In genomic region chr1:108695515-108695914, GRCh38 we compare ENCODE assay signal across 15 cellular contexts. TPM values are rescaled to one million over a fixed set of nuclear protein-coding genes. Genes with fewer than 3 reads are reported as not detected.
DNase-seq lines count a peak whose midpoint lies in the region; ATAC-seq, FAIRE-seq and TF ChIP-seq lines count a peak whose summit lies in the region.
"Had no signal": no experiment of that assay in that cellular context is flagged by ENCODE, and none has a peak within 500 bp of the region (broad histone marks: within the 10 kb centered on the region; RNA-seq: fewer than 3 reads in every experiment).

No MANE protein-coding gene starts in this region.

- ATAC-seq in activated T-cell treated with anti-CD3 and anti-CD28 coated beads, Interleukin-2, amount 50 U/mL, for 4 hours, result no peak
- ATAC-seq in stimulated activated naive B cell treated with anti-CD40 and anti-IgM and Interleukin-4, amounts not matched to agents 10 μg/mL and 1 μg/mL and 100 μg/mL, for 72 hours (replicated peaks), result no peak
- ATAC-seq in GM18861 (IDR thresholded peaks at IDR 0.05; ENCODE audit: unreplicated experiment), result no peak

- peaks cover 62% of the 10 kb centered on the region for H3K4me1 Mint-ChIP-seq in activated T-cell treated with anti-CD3 and anti-CD28 coated beads, Interleukin-2, amount 50 U/mL, for 4 hours (ENCODE audit: low read depth)
- H3K4me1 Mint-ChIP-seq in endodermal cell, result peaks cover 19% of the 10 kb centered on the region
- H3K4me1 Mint-ChIP-seq in stimulated activated naive B cell treated with anti-CD40 and anti-IgM and Interleukin-4, amounts not matched to agents 10 μg/mL and 1 μg/mL and 100 μg/mL, for 72 hours, result peaks cover 22 to 35% of the 10 kb centered on the region in 2 donors

- H3K4me3 ChIP-seq in SK-N-MC (no peak overlapping the region), endodermal cell (ENCODE audit: low read length) (peak overlapping the region; percentile 98), kidney (ENCODE audit: low read length in 2 of 2) (no peak overlapping the region)

- peaks cover 69% of the 10 kb centered on the region for H3K36me3 ChIP-seq in SK-N-MC (ENCODE audit: insufficient read depth, low read length)
- peaks cover 60% of the 10 kb centered on the region for H3K36me3 ChIP-seq in endodermal cell (ENCODE audit: control insufficient read depth, insufficient read depth, low read length)
- H3K36me3 ChIP-seq in kidney (ENCODE audit: control insufficient read depth in 1 of 2, insufficient read depth in 2 of 2, low read length in 2 of 2), result peaks cover 25 to 41% of the 10 kb centered on the region in 2 donors

- peak overlapping the region; percentile 81 for H3K4me3 Mint-ChIP-seq in activated T-cell treated with anti-CD3 and anti-CD28 coated beads, Interleukin-2, amount 50 U/mL, for 4 hours
- peak overlapping the region; percentile 4 for H3K4me3 Mint-ChIP-seq in endodermal cell
- peak overlapping the region; percentile 25 to 53 for H3K4me3 Mint-ChIP-seq in stimulated activated naive B cell treated with anti-CD40 and anti-IgM and Interleukin-4, amounts not matched to agents 10 μg/mL and 1 μg/mL and 100 μg/mL, for 72 hours

- H3K27ac Mint-ChIP-seq in endodermal cell, result no peak overlapping the region
- peak overlapping the region; percentile 65 for H3K27ac Mint-ChIP-seq in stimulated activated naive B cell treated with anti-CD40 and anti-IgM and Interleukin-4, amounts not matched to agents 10 μg/mL and 1 μg/mL and 100 μg/mL, for 72 hours

- H3K27ac ChIP-seq in SK-N-MC (no peak overlapping the region), endodermal cell (ENCODE audit: low read depth, low read length) (no peak overlapping the region), kidney (ENCODE audit: low read depth in 2 of 2, low read length in 2 of 2) (no peak overlapping the region)
- H3K27ac ChIP-seq: WERI-Rb-1 had no signal

- no peaks in the 10 kb centered on the region for H3K27me3 ChIP-seq in endodermal cell (ENCODE audit: control insufficient read depth, insufficient read depth, low read length, poor library complexity, severe bottlenecking)
- H3K27me3 ChIP-seq: tibial nerve had no signal

- H3K27me3 Mint-ChIP-seq in activated T-cell treated with anti-CD3 and anti-CD28 coated beads, Interleukin-2, amount 50 U/mL, for 4 hours (ENCODE audit: low read depth), result no peaks in the 10 kb centered on the region
- H3K27me3 Mint-ChIP-seq in endodermal cell (ENCODE audit: insufficient read depth), result no peaks in the 10 kb centered on the region
- H3K27me3 Mint-ChIP-seq in stimulated activated naive B cell treated with anti-CD40 and anti-IgM and Interleukin-4, amounts not matched to agents 10 μg/mL and 1 μg/mL and 100 μg/mL, for 72 hours, result no peaks in the 10 kb centered on the region

- no peaks in the 10 kb centered on the region for H3K9me3 Mint-ChIP-seq in activated T-cell treated with anti-CD3 and anti-CD28 coated beads, Interleukin-2, amount 50 U/mL, for 4 hours
- H3K9me3 Mint-ChIP-seq in endodermal cell, result no peaks in the 10 kb centered on the region
- no peaks in the 10 kb centered on the region for H3K9me3 Mint-ChIP-seq in stimulated activated naive B cell treated with anti-CD40 and anti-IgM and Interleukin-4, amounts not matched to agents 10 μg/mL and 1 μg/mL and 100 μg/mL, for 72 hours
- H3K9me3 Mint-ChIP-seq: H9 had no signal

- DNase-seq in activated T-cell treated with anti-CD3 and anti-CD28 coated beads, Interleukin-2, amount 50 U/mL, for 4 hours, result no peak
- DNase-seq in activated T-cell treated with anti-CD3 and anti-CD28 coated beads, Interleukin-2, amount 50 U/mL, for 1 hour, result no peak
- DNase-seq in SK-N-MC (ENCODE audit: low read depth, low spot score) (no peak), endodermal cell (no peak), NCI-H2196 treated with DMSO at 0.1 percent for 48 hours (lab: John Stamatoyannopoulos, UW; ENCODE audit: unreplicated experiment) (no peak), kidney (no peak)
- no peak for DNase-seq in stimulated activated naive B cell treated with anti-CD40 and anti-IgM and Interleukin-4, amounts not matched to agents 10 μg/mL and 1 μg/mL and 100 μg/mL, for 72 hours
- DNase-seq: amniotic stem cell, H9, NCI-H146, nucleus accumbens, WERI-Rb-1 had no signal

- H3K4me1 ChIP-seq in endodermal cell (ENCODE audit: control insufficient read depth, insufficient read depth, low read length), result no peaks in the 10 kb centered on the region
- H3K4me1 ChIP-seq in kidney (ENCODE audit: control insufficient read depth in 1 of 2, insufficient read depth in 1 of 2, low read depth in 1 of 2, low read length in 2 of 2), result peaks cover 0 to 10% of the 10 kb centered on the region in 2 donors

- H3K36me3 Mint-ChIP-seq in activated T-cell treated with anti-CD3 and anti-CD28 coated beads, Interleukin-2, amount 50 U/mL, for 4 hours (ENCODE audit: insufficient read depth), result peaks cover 44% of the 10 kb centered on the region
- H3K36me3 Mint-ChIP-seq in endodermal cell (ENCODE audit: low read depth), result peaks cover 53% of the 10 kb centered on the region
- peaks cover 36 to 52% of the 10 kb centered on the region in 2 donors for H3K36me3 Mint-ChIP-seq in stimulated activated naive B cell treated with anti-CD40 and anti-IgM and Interleukin-4, amounts not matched to agents 10 μg/mL and 1 μg/mL and 100 μg/mL, for 72 hours

- no peak for FAIRE-seq in kidney (lab: Jason Lieb, UNC)

- H3K9me3 ChIP-seq in SK-N-MC (ENCODE audit: low read depth, low read length), result no peaks in the 10 kb centered on the region
- no peaks in the 10 kb centered on the region for H3K9me3 ChIP-seq in endodermal cell (ENCODE audit: control insufficient read depth, low read length)
- no peaks in the 10 kb centered on the region for H3K9me3 ChIP-seq in kidney (ENCODE audit: control insufficient read depth in 1 of 2, low read length in 2 of 2)
- H3K9me3 ChIP-seq: tibial nerve had no signal

- no peak for TF ChIP-seq CTCF in endodermal cell (conservative IDR thresholded peaks at IDR 0.05)
- TF ChIP-seq CTCF in kidney (IDR thresholded peaks at IDR 0.05; ENCODE audit: borderline replicate concordance, extremely low read depth, insufficient read depth), result no peak

- 98 to 100% methylated on average over 2 to 5 of the region's 5 CpGs for WGBS in endodermal cell (ENCODE audit: insufficient coverage in 1 of 2, insufficient read length in 1 of 2), 2 experiments

- intact Hi-C loops in kidney (cut with DNase I), result no loop called here

- H3K9ac ChIP-seq in SK-N-MC (ENCODE audit: insufficient read length), result peak overlapping the region; percentile 87
- H3K9ac ChIP-seq in endodermal cell (ENCODE audit: extremely low read depth, low read length, poor library complexity, severe bottlenecking), result no peak overlapping the region
- H3K9ac ChIP-seq in kidney (ENCODE audit: low read length in 2 of 2), result peak overlapping the region in 1 of 2 donors; percentile 20

RNA-seq across cellular contexts. Expression of gene PRPF38B, which starts 3.4 kb away (rescaled TPM):
- 10 to 100 TPM; 68.9 to 76.7 (median 76.6) TPM for total RNA-seq in activated T-cell treated with anti-CD3 and anti-CD28 coated beads, Interleukin-2, amount 50 U/mL, for 4 hours
- total RNA-seq in endodermal cell (10 to 100 TPM; 45.0 to 47.3 TPM), kidney (37.6 TPM)
- 43.3 TPM for polyA plus RNA-seq in endodermal cell (2013, experiment 1 of 2)
- polyA plus RNA-seq in endodermal cell (2013, experiment 2 of 2), result 38.3 TPM
- 15.9 TPM for polyA plus RNA-seq in kidney (ENCODE audit: insufficient read depth, low read depth, low replicate concordance)

RNA-seq across cellular contexts. Expression of gene FNDC7, which starts 17.2 kb away (rescaled TPM):
- not detected for total RNA-seq in activated T-cell treated with anti-CD3 and anti-CD28 coated beads, Interleukin-2, amount 50 U/mL, for 4 hours
- total RNA-seq in endodermal cell, result not detected
- polyA plus RNA-seq in endodermal cell (2013, experiment 1 of 2), result 0.36 TPM
- polyA plus RNA-seq in endodermal cell (2013, experiment 2 of 2), result not detected
- total RNA-seq in kidney, result not detected
- not detected for polyA plus RNA-seq in kidney (ENCODE audit: insufficient read depth, low read depth, low replicate concordance)
- total RNA-seq: epithelial cell of proximal tubule, tibial nerve had no signal

RNA-seq across cellular contexts. Expression of gene HENMT1, which starts 34.6 kb away (rescaled TPM):
- total RNA-seq in activated T-cell treated with anti-CD3 and anti-CD28 coated beads, Interleukin-2, amount 50 U/mL, for 4 hours, result 10 to 100 TPM; 11.9 to 12.2 (median 12.0) TPM
- total RNA-seq in endodermal cell (1 to 10 TPM; 4.3 to 7.4 TPM), kidney (5.2 TPM)
- 2.6 TPM for polyA plus RNA-seq in endodermal cell (2013, experiment 1 of 2)
- polyA plus RNA-seq in endodermal cell (2013, experiment 2 of 2), result 2.9 TPM
- 3.1 TPM for polyA plus RNA-seq in kidney (ENCODE audit: insufficient read depth, low read depth, low replicate concordance)

RNA-seq across cellular contexts. Expression of gene STXBP3, which starts 51.0 kb away (rescaled TPM):
- 10 to 100 TPM; 26.4 to 30.0 (median 27.8) TPM for total RNA-seq in activated T-cell treated with anti-CD3 and anti-CD28 coated beads, Interleukin-2, amount 50 U/mL, for 4 hours
- 10 to 100 TPM; 37.4 to 38.5 TPM for total RNA-seq in endodermal cell
- polyA plus RNA-seq in endodermal cell (2013, experiment 1 of 2), result 43.5 TPM
- 51.4 TPM for polyA plus RNA-seq in endodermal cell (2013, experiment 2 of 2)
- total RNA-seq in kidney, result 61.4 TPM
- polyA plus RNA-seq in kidney (ENCODE audit: insufficient read depth, low read depth, low replicate concordance), result 26.0 TPM

Comparison
In these comparisons a context has a peak if more than half of its experiments do, and no peak if none do; other contexts are left out.
1. H3K4me3 Mint-ChIP-seq: peak in every context shown above with its lines; median percentile 81 in activated T-cell treated with anti-CD3 and anti-CD28 coated beads, Interleukin-2, amount 50 U/mL, for 4 hours; 39 in stimulated activated naive B cell treated with anti-CD40 and anti-IgM and Interleukin-4, amounts not matched to agents 10 μg/mL and 1 μg/mL and 100 μg/mL, for 72 hours; 4 in endodermal cell.